In the genomic region with DNA sequence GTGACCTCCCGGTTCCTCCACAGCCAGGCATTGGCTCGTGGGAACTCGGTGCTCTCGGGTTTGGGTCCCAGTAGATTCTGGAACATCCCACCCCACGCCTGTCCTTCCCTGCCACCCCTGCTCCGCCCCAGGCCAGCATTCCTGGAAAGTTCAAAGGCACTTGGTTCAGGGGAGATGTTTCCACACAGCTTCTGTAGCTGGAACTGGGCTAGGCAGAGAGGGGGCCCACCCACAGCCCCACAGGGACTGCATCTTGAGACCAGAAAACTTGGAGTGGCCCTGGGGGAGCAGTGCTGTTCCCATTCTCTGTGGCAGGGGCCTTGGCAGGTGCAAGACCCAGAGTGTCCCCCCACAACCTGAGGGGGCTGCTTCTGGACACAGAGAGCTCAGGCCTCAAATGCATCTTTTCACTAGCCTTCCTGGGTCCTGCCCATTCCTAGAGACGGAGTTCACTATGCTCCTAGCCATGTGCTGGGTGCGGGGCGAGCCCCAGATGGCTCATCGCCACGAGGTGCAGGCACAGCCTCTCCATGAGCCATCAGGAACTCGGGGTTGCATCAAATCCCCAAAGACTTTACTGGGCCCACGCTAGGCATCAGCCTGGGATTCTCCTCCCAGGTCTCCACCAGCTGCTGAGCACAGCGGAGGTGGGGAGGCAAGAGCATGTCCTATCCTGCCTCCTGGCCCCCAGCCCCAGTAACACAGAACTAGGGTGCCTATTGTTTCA, we compare ENCODE assay signal across 11 cellular contexts.
A peak's percentile ranks its signal among the peaks of the same experiment; 100 is the strongest.
DNase-seq lines count a peak whose midpoint lies in the region; ATAC-seq, FAIRE-seq and TF ChIP-seq lines count a peak whose summit lies in the region.
"Had no signal": no experiment of that assay in that cellular context is flagged by ENCODE, and none has a peak within 500 bp of the region (broad histone marks: within the 10 kb centered on the region; RNA-seq: fewer than 3 reads in every experiment).

No MANE protein-coding gene starts in this region.

- TF ChIP-seq POLR2A in GM12891 (IDR thresholded peaks at IDR 0.05; ENCODE audit: low read depth, low read length) = no peak

- peak overlapping the region; percentile 92 to 99 (median 97) for H3K27ac Mint-ChIP-seq in CD8-positive, alpha-beta memory T cell
- H3K27ac Mint-ChIP-seq: WTC11 had no signal

- DNase-seq in CD8-positive, alpha-beta memory T cell = no peak
- DNase-seq in Panc1 (ENCODE audit: low read depth, low spot score) (no peak), psoas muscle (no peak), GM12891 (ENCODE audit: insufficient read length, low spot score) (no peak), GM19240 (ENCODE audit: insufficient read length, low spot score) (no peak), WERI-Rb-1 (no peak), G401 (ENCODE audit: low spot score) (no peak)
- DNase-seq: NCI-H510A treated with DMSO at 0.1 percent for 48 hours had no signal

- peak overlapping the region; percentile 66 for H3K27ac ChIP-seq in CD8-positive, alpha-beta memory T cell (ENCODE audit: low read depth, low read length)
- H3K27ac ChIP-seq in Panc1 (ENCODE audit: low read length) (no peak overlapping the region), esophagus (ENCODE audit: low read depth in 2 of 2, low read length in 1 of 2) (peak overlapping the region; percentile 97 to 99), psoas muscle (peak overlapping the region; percentile 83), WERI-Rb-1 (no peak overlapping the region)

- H3K4me3 ChIP-seq in CD8-positive, alpha-beta memory T cell (ENCODE audit: low read length) = no peak overlapping the region
- H3K4me3 ChIP-seq in Panc1 (ENCODE audit: low read depth in 2 of 2, low read length in 2 of 2) = no peak overlapping the region
- H3K4me3 ChIP-seq in esophagus (ENCODE audit: low read depth in 1 of 2, low read length in 2 of 2) = no peak overlapping the region
- no peak overlapping the region for H3K4me3 ChIP-seq in psoas muscle
- no peak overlapping the region for H3K4me3 ChIP-seq in WERI-Rb-1 (ENCODE audit: low read depth, low read length)

- TF ChIP-seq CTCF in Panc1 (IDR thresholded peaks at IDR 0.05) (no peak), psoas muscle (IDR thresholded peaks at IDR 0.05) (no peak), WERI-Rb-1 (IDR thresholded peaks at IDR 0.05; ENCODE audit: low read depth, low read length) (no peak)

- in situ Hi-C loops in Panc1 (cut with HindIII; ENCODE audit: low pct_unique_long_range_greater_than_20kb, low sequenced_read_pairs) (no loop called here), G401 (cut with HindIII; ENCODE audit: low sequenced_read_pairs) (no loop called here)

- no peaks in the 10 kb centered on the region for H3K36me3 ChIP-seq in CD8-positive, alpha-beta memory T cell (ENCODE audit: insufficient read depth, low read length)
- H3K36me3 ChIP-seq in Panc1 (ENCODE audit: control insufficient read depth, insufficient read depth, low read length) = no peaks in the 10 kb centered on the region
- no peaks in the 10 kb centered on the region for H3K36me3 ChIP-seq in esophagus (ENCODE audit: control insufficient read depth in 2 of 2, insufficient read depth in 2 of 2, low read length in 1 of 2)
- no peaks in the 10 kb centered on the region for H3K36me3 ChIP-seq in psoas muscle (ENCODE audit: insufficient read depth in 1 of 2, low read depth in 1 of 2)
- H3K36me3 ChIP-seq in WERI-Rb-1 = no peaks in the 10 kb centered on the region

- no peaks in the 10 kb centered on the region for H3K9me3 Mint-ChIP-seq in CD8-positive, alpha-beta memory T cell
- H3K9me3 Mint-ChIP-seq: WTC11 had no signal

- no peak for FAIRE-seq in GM12891 (lab: Jason Lieb, UNC)
- FAIRE-seq: colon had no signal

- H3K27me3 ChIP-seq in CD8-positive, alpha-beta memory T cell (ENCODE audit: insufficient read depth, low read length, poor library complexity, severe bottlenecking) = no peaks in the 10 kb centered on the region
- H3K27me3 ChIP-seq in Panc1 (ENCODE audit: control insufficient read depth, insufficient read depth, low read length) (no peaks in the 10 kb centered on the region), esophagus (ENCODE audit: control insufficient read depth in 1 of 2, insufficient read depth in 2 of 2, low read length in 2 of 2) (no peaks in the 10 kb centered on the region), psoas muscle (ENCODE audit: insufficient read depth in 3 of 3, low read length in 2 of 3) (no peaks in the 10 kb centered on the region), WERI-Rb-1 (ENCODE audit: insufficient read depth, low read depth, severe bottlenecking) (no peaks in the 10 kb centered on the region)

- no peaks in the 10 kb centered on the region for H3K9me3 ChIP-seq in CD8-positive, alpha-beta memory T cell (ENCODE audit: low read length)
- no peaks in the 10 kb centered on the region for H3K9me3 ChIP-seq in Panc1 (ENCODE audit: control insufficient read depth, insufficient read depth, low read depth, low read length)
- H3K9me3 ChIP-seq in esophagus (ENCODE audit: control insufficient read depth in 2 of 2, insufficient read depth in 1 of 2, low read depth in 1 of 2, low read length in 1 of 2) = no peaks in the 10 kb centered on the region
- no peaks in the 10 kb centered on the region for H3K9me3 ChIP-seq in psoas muscle
- no peaks in the 10 kb centered on the region for H3K9me3 ChIP-seq in WERI-Rb-1 (ENCODE audit: severe bottlenecking)

- 61 to 69% methylated on average over 14 of the region's 14 CpGs for WGBS in esophagus, 2 donors
- WGBS in psoas muscle, 3 donors = 76 to 86% (median 78%) methylated on average over 14 of the region's 14 CpGs

- H3K4me3 Mint-ChIP-seq in CD8-positive, alpha-beta memory T cell = peak overlapping the region in 2 of 7 donors; percentile 8 to 74
- H3K4me3 Mint-ChIP-seq: WTC11 had no signal

- H3K4me1 ChIP-seq in CD8-positive, alpha-beta memory T cell (ENCODE audit: insufficient read depth, low read length) = peaks cover 78% of the 10 kb centered on the region
- peaks cover 15% of the 10 kb centered on the region for H3K4me1 ChIP-seq in Panc1 (ENCODE audit: control insufficient read depth, insufficient read depth, low read length)
- H3K4me1 ChIP-seq in esophagus (ENCODE audit: control insufficient read depth in 2 of 2, insufficient read depth in 2 of 2, low read length in 1 of 2) = peaks cover 4 to 48% of the 10 kb centered on the region in 2 donors
- peaks cover 28% of the 10 kb centered on the region for H3K4me1 ChIP-seq in psoas muscle

- peaks cover 0 to 3% of the 10 kb centered on the region in 2 donors for H3K27me3 Mint-ChIP-seq in CD8-positive, alpha-beta memory T cell

- no TSS peak for BruUV-seq in Panc1 (replicated peaks; lab: Mats Ljungman, UMichigan)

- H3K36me3 Mint-ChIP-seq in CD8-positive, alpha-beta memory T cell = peaks cover 0 to 2% (median 0%) of the 10 kb centered on the region in 3 donors
- H3K36me3 Mint-ChIP-seq: WTC11 had no signal

- intact Hi-C loops in Panc1 (cut with micrococcal nuclease; ENCODE audit: unreplicated experiment) = no loop called here
- intact Hi-C loops in psoas muscle (cut with DNase I) = no loop called here

- POLR2A ChIA-PET in CD8-positive, alpha-beta memory T cell (lab: Charles Lee) = interaction anchor here (1.0 to 1.7 kb wide), 4 partner anchors 21 to 69 kb away, joined by 4 to 7 read pairs (median 4); partner anchors contain the start of gene ZFP36L2
- POLR2A ChIA-PET in Panc1 (lab: Charles Lee) = no interaction called here

- peak; percentile 8; the same call in 1 of the 2 replicates for ATAC-seq in Panc1
- peak in 1 of 4 donors; percentile 1 for ATAC-seq in psoas muscle

- CTCF ChIA-PET in CD8-positive, alpha-beta memory T cell (lab: Charles Lee) = interaction anchor here (0.8 to 4.1 kb wide), 10 partner anchors 9 to 72 kb away, joined by 3 to 14 read pairs (median 3); no protein-coding TSS in a partner anchor
- CTCF ChIA-PET in Panc1 (lab: Charles Lee) = interaction anchor here (0.6 to 0.8 kb wide), 2 partner anchors 112 to 182 kb away, joined by 4 to 5 read pairs; no protein-coding TSS in a partner anchor

- H3K4me1 Mint-ChIP-seq in CD8-positive, alpha-beta memory T cell = peaks cover 65 to 93% (median 75%) of the 10 kb centered on the region in 3 donors

TF ChIP-seq in GM12891, 5 proteins besides CTCF, POLR2A, EP300 and RAD21:
- TF ChIP-seq SPI1 (IDR thresholded peaks at IDR 0.05; ENCODE audit: low read depth, low read length) (no peak), POU2F2 (IDR thresholded peaks at IDR 0.05; ENCODE audit: low read depth, low read length) (no peak), POLR2AphosphoS5 (IDR thresholded peaks at IDR 0.05; ENCODE audit: low read depth, low read length) (no peak), PAX5 (IDR thresholded peaks at IDR 0.05; ENCODE audit: insufficient read depth, low read length, severe bottlenecking) (no peak), TAF1 (IDR thresholded peaks at IDR 0.05; ENCODE audit: low read depth, low read length) (no peak)

Comparison
In these comparisons a context has a peak if more than half of its experiments do, and no peak if none do; other contexts are left out.
1. H3K27ac ChIP-seq: peak in CD8-positive, alpha-beta memory T cell (single experiment), esophagus (2 of 2) and psoas muscle (single experiment); none in Panc1 (single experiment) and WERI-Rb-1 (single experiment).